In genomic region chr11:101435406-101435805, GRCh38 we compare ENCODE assay signal across 26 cellular contexts.
"Had no signal": no experiment of that assay in that cellular context is flagged by ENCODE, and none has a peak within 500 bp of the region (broad histone marks: within the 10 kb centered on the region; RNA-seq: fewer than 3 reads in every experiment).

No MANE protein-coding gene starts in this region.

- H3K27me3 ChIP-seq: brain microvascular endothelial cell, SJCRH30 had no signal

- H3K4me1 ChIP-seq: SJCRH30 had no signal

- H3K4me2 ChIP-seq: KMS-11, PC-9, SK-N-SH had no signal

- H2AFZ ChIP-seq: PC-9 had no signal

- H3K27ac ChIP-seq: brain microvascular endothelial cell, KMS-11, PC-9, RWPE1, SJCRH30 had no signal

- H3K36me3 ChIP-seq: brain microvascular endothelial cell, SJCRH30 had no signal

- H3K4me3 ChIP-seq: PC-9, SJCRH30 had no signal

- DNase-seq: activated CD4-positive, alpha-beta T cell treated with anti-CD3 and anti-CD28 coated beads, Interleukin-2, amount 10 ng/mL, durations not matched to agents 24 days and 14 days; activated CD4-positive, alpha-beta T cell treated with anti-CD3 and anti-CD28 coated beads, Interleukin-2, amount 50 U/mL, for 4 hours; activated CD8-positive, alpha-beta T cell treated with anti-CD3 and anti-CD28 coated beads for 36 hours; activated effector memory CD4-positive, alpha-beta T cell treated with anti-CD3 and anti-CD28 coated beads, Interleukin-2, amount 50 U/mL, for 16 hours; activated naive CD4-positive, alpha-beta T cell; activated naive CD4-positive, alpha-beta T cell treated with anti-CD3 and anti-CD28 coated beads, Interleukin-2, amount 50 U/mL, for 16 hours; activated naive CD8-positive, alpha-beta T cell treated with anti-CD3 and anti-CD28 coated beads for 36 hours; activated T-cell treated with anti-CD3 and anti-CD28 coated beads, Interleukin-2, amount 50 U/mL, for 1 hour; activated T-cell treated with anti-CD3 and anti-CD28 coated beads, Interleukin-2, amount 50 U/mL, for 72 hours; amniotic stem cell; aorta; brain microvascular endothelial cell; MM.1S; MV-4-11; NCI-H1092; NCI-H187 treated with DMSO at 0.1 percent for 48 hours; NCI-H2081; NCI-H345; NCI-H524 treated with DMSO at 0.1 percent for 48 hours; PC-9; SHP77; SJCRH30; SK-N-SH had no signal

- H3K9me3 ChIP-seq: SJCRH30, SK-N-SH had no signal

- ATAC-seq: activated CD8-positive, alpha-beta T cell treated with anti-CD3 and anti-CD28 coated beads for 36 hours; activated T-cell treated with anti-CD3 and anti-CD28 coated beads, Interleukin-2, amount 50 U/mL, for 72 hours; activated T-helper 17 cell treated with anti-CD3 and anti-CD28 coated beads, Interleukin-2, amount 50 U/mL, for 72 hours had no signal
